In genomic region chr18:34023471-34023870, GRCh38 we compare ENCODE assay signal across 19 cellular contexts.
A peak's percentile ranks its signal among the peaks of the same experiment; 100 is the strongest.
DNase-seq lines count a peak whose midpoint lies in the region; ATAC-seq and TF ChIP-seq lines count a peak whose summit lies in the region.
"Had no signal": no experiment of that assay in that cellular context is flagged by ENCODE, and none has a peak within 500 bp of the region (broad histone marks: within the 10 kb centered on the region; RNA-seq: fewer than 3 reads in every experiment).

No MANE protein-coding gene starts in this region.

- H3K36me3 ChIP-seq in IMR-90 (ENCODE audit: control insufficient read depth, insufficient read depth, low read length), result no peaks in the 10 kb centered on the region
- H3K36me3 ChIP-seq in adipocyte (ENCODE audit: control insufficient read depth, insufficient read depth, low read length, severe bottlenecking), result no peaks in the 10 kb centered on the region
- H3K36me3 ChIP-seq: BLaER1 treated with 17β-estradiol and CSF1 and Interleukin-3, amounts not matched to agents 10 nM and 100 nM; prostate gland; thyroid gland had no signal

- H3K4ac ChIP-seq in IMR-90 (ENCODE audit: low read depth, low read length), result no peak overlapping the region

- WGBS in IMR-90 (ENCODE audit: extremely low coverage in 2 of 2, insufficient read length in 1 of 2), 2 experiments, result no CpG with 5 or more reads among the region's 4 CpGs

- no peak for ATAC-seq in IMR-90 (ENCODE audit: low read depth)
- no peak for ATAC-seq in GM18907 (IDR thresholded peaks at IDR 0.05; ENCODE audit: unreplicated experiment)
- ATAC-seq: activated CD8-positive, alpha-beta T cell treated with anti-CD3 and anti-CD28 coated beads, Interleukin-2, amount 10 ng/mL, durations not matched to agents 7 days and 5 days; stimulated activated effector memory CD8-positive, alpha-beta T cell treated with anti-CD3 and anti-CD28 coated beads, Interleukin-12 subunit alpha, Interleukin-12 subunit beta, amount 100 ng/mL, for 72 hours had no signal

- H3K27me3 ChIP-seq in IMR-90 (ENCODE audit: control insufficient read depth, insufficient read depth, low read length), result no peaks in the 10 kb centered on the region
- H3K27me3 ChIP-seq in adipocyte (replicated peaks; ENCODE audit: control insufficient read depth, insufficient read depth, low read length), result no peaks in the 10 kb centered on the region
- H3K27me3 ChIP-seq: thyroid gland had no signal

- no peak overlapping the region for H4K91ac ChIP-seq in IMR-90 (ENCODE audit: insufficient read depth, low read depth, low read length)

- H3K23ac ChIP-seq in IMR-90 (ENCODE audit: low read depth, low read length), result no peak overlapping the region

- H2BK20ac ChIP-seq in IMR-90 (ENCODE audit: low read depth, low read length), result no peak overlapping the region

- H2BK5ac ChIP-seq in IMR-90 (ENCODE audit: low read depth, low read length, poor library complexity, severe bottlenecking), result no peak overlapping the region

- TF ChIP-seq CTCF in IMR-90 (conservative IDR thresholded peaks at IDR 0.05; ENCODE audit: low read depth, low read length), result no peak

- no peaks in the 10 kb centered on the region for H3K4me1 ChIP-seq in IMR-90 (ENCODE audit: control insufficient read depth, insufficient read depth, low read length)
- no peaks in the 10 kb centered on the region for H3K4me1 ChIP-seq in adipocyte (ENCODE audit: control insufficient read depth, insufficient read depth, low read length)
- H3K4me1 ChIP-seq: BLaER1 treated with 17β-estradiol and CSF1 and Interleukin-3, amounts not matched to agents 10 nM and 100 nM; prostate gland; thyroid gland had no signal

- H4K8ac ChIP-seq in IMR-90 (ENCODE audit: low read depth in 2 of 2, low read length in 2 of 2), result no peak overlapping the region

- BruUV-seq in IMR-90 (replicated peaks; lab: Mats Ljungman, UMichigan), result no TSS peak

- H3K18ac ChIP-seq in IMR-90 (ENCODE audit: low read depth, low read length), result no peak overlapping the region

- TF ChIP-seq RAD21 in IMR-90 (IDR thresholded peaks at IDR 0.05; ENCODE audit: low read length), result no peak

- CTCF ChIA-PET in IMR-90 (lab: Yijun Ruan, JAX), result no interaction called here

- H3K9me3 ChIP-seq in IMR-90 (ENCODE audit: control insufficient read depth, insufficient read depth, low read length) (no peaks in the 10 kb centered on the region; the same call in 1 of the 2 replicates), adipocyte (ENCODE audit: control insufficient read depth, low read length) (no peaks in the 10 kb centered on the region)
- H3K9me3 ChIP-seq: BLaER1 treated with 17β-estradiol and CSF1 and Interleukin-3, amounts not matched to agents 10 nM and 100 nM; prostate gland; thyroid gland had no signal

- H3K4me3 ChIP-seq in IMR-90 (ENCODE audit: insufficient read depth, low read depth, low read length), result no peak overlapping the region
- no peak overlapping the region for H3K4me3 ChIP-seq in adipocyte (ENCODE audit: low read length)
- H3K4me3 ChIP-seq: BLaER1 treated with 17β-estradiol and CSF1 and Interleukin-3, amounts not matched to agents 10 nM and 100 nM; prostate gland; thyroid gland had no signal

- intact Hi-C loops in IMR-90 (cut with micrococcal nuclease), result no loop called here

- dilution Hi-C loops in IMR-90 (cut with HindIII; ENCODE audit: low sequenced_read_pairs, unreplicated experiment), result no loop called here

- H2AK5ac ChIP-seq in IMR-90 (ENCODE audit: low read depth, low read length), result no peak overlapping the region

- no peak overlapping the region for H3K56ac ChIP-seq in IMR-90 (ENCODE audit: extremely low read depth, insufficient read depth, low read length)

- TF ChIP-seq POLR2A in IMR-90 (IDR thresholded peaks at IDR 0.05; ENCODE audit: low read depth, low read length), result no peak

- POLR2A ChIA-PET in IMR-90 (lab: Charles Lee; ENCODE audit: unreplicated experiment), result no interaction called here

- no peak overlapping the region for H2AK9ac ChIP-seq in IMR-90 (replicated peaks; ENCODE audit: low read depth, low read length, poor library complexity)

- H3K27ac ChIP-seq in IMR-90 (ENCODE audit: insufficient read depth, low read length), result no peak overlapping the region
- H3K27ac ChIP-seq: BLaER1 treated with 17β-estradiol and CSF1 and Interleukin-3, amounts not matched to agents 10 nM and 100 nM; prostate gland; thyroid gland had no signal

- no peaks in the 10 kb centered on the region for H3K79me1 ChIP-seq in IMR-90 (ENCODE audit: low read depth in 1 of 2, low read length in 2 of 2)

- no peak overlapping the region for H3K14ac ChIP-seq in IMR-90 (replicated peaks; ENCODE audit: low read depth, low read length)

- no peaks in the 10 kb centered on the region for H4K20me1 ChIP-seq in IMR-90 (ENCODE audit: insufficient read depth, low read length)
- H4K20me1 ChIP-seq: BLaER1 treated with 17β-estradiol and CSF1 and Interleukin-3, amounts not matched to agents 10 nM and 100 nM had no signal

- peak; percentile 4 for DNase-seq in IMR-90
- DNase-seq in adipocyte (ENCODE audit: low read depth), result peak; percentile 7
- peak; percentile 1 for DNase-seq in hepatic stellate cell (ENCODE audit: low spot score)
- peak; percentile 35 for DNase-seq in non-pigmented ciliary epithelial cell (ENCODE audit: low read depth)
- no peak for DNase-seq in globus pallidus (ENCODE audit: low spot score)
- no peak for DNase-seq in SIG-M5 (lab: John Stamatoyannopoulos, UW)
- DNase-seq: activated CD8-positive, alpha-beta T cell treated with anti-CD3 and anti-CD28 coated beads, Interleukin-2, amount 10 ng/mL, durations not matched to agents 7 days and 5 days; central memory CD4-positive, alpha-beta T cell; DMS 273 treated with DMSO at 0.1 percent for 48 hours; effector CD4-positive, alpha-beta T cell; HCEC 1CT; NCI-H1436 treated with DMSO at 0.1 percent for 48 hours; NK-92 treated with Interleukin-12 subunit alpha and Interleukin-12 subunit beta, amount 100 ng/mL, for 24 hours; T-helper 1 cell; thyroid gland had no signal

- in situ Hi-C loops in IMR-90 (cut with MboI; ENCODE audit: low sequenced_read_pairs), result no loop called here

- no peak overlapping the region for H2BK120ac ChIP-seq in IMR-90 (ENCODE audit: low read depth, low read length)

- no peak overlapping the region for H4K5ac ChIP-seq in IMR-90 (ENCODE audit: low read depth, low read length)

- no peak overlapping the region for H2BK15ac ChIP-seq in IMR-90 (ENCODE audit: low read depth, low read length)

- H2AFZ ChIP-seq in IMR-90 (replicated peaks; ENCODE audit: low read length, poor library complexity), result no peak overlapping the region

- no peak overlapping the region for H3K4me2 ChIP-seq in IMR-90 (ENCODE audit: low read depth, low read length)
- H3K4me2 ChIP-seq: BLaER1 treated with 17β-estradiol and CSF1 and Interleukin-3, amounts not matched to agents 10 nM and 100 nM had no signal

- H3K9me1 ChIP-seq in IMR-90 (ENCODE audit: insufficient read depth, low read length), result no peaks in the 10 kb centered on the region

- no peak overlapping the region for H3K9ac ChIP-seq in IMR-90 (ENCODE audit: low read depth, low read length)
- H3K9ac ChIP-seq in adipocyte (ENCODE audit: low read length), result no peak overlapping the region
- H3K9ac ChIP-seq: BLaER1 treated with 17β-estradiol and CSF1 and Interleukin-3, amounts not matched to agents 10 nM and 100 nM had no signal

TF ChIP-seq in IMR-90, 13 proteins besides CTCF, POLR2A, EP300 and RAD21:
- TF ChIP-seq BHLHE40 (IDR thresholded peaks at IDR 0.05; ENCODE audit: low read depth, low read length) (no peak), MAZ (IDR thresholded peaks at IDR 0.05; ENCODE audit: borderline replicate concordance, low read depth, low read length) (no peak)

Comparison
In these comparisons a context has a peak if more than half of its experiments do, and no peak if none do; other contexts are left out.
1. DNase-seq: peak in IMR-90 (single experiment), adipocyte (single experiment), hepatic stellate cell (single experiment) and non-pigmented ciliary epithelial cell (single experiment); none in globus pallidus (single experiment) and SIG-M5 (single experiment).